11 cellular contexts compared by ENCODE assay signal in the genomic region with DNA sequence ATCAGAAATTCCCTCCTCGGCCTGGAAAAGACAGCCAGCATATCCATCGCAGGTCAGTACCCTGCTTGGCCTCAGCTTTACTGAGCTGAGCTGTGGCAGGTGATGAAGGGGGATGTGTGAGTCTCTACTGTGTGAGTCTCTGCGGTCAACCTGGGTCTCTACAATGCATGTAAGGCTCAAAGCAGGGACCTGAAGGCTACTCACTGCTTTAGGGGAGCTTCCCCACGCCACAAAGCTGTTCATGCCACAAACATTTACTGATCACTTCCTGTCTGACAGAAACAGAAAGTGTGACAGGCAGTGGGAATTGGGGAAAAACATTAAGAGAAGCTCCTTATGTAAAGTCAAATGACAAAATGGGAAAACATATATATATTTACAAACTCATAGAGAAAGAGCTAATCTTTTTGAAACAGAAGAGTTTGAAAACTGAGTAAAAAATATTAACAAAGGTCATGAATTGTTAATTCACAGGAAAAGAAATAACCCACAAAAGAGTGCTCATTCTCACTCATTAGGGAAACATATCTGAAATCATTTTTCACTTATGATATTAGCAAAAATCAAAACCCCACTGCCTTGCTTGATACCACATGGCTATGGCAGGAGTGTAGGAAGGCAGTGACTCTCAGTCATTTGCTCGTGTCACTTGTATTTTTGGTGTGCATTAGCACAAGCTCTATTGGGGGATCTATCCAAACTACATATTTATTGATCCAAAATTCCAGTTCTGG. TPM values are rescaled to one million over a fixed set of nuclear protein-coding genes. Genes with fewer than 3 reads are reported as not detected.
A peak's percentile ranks its signal among the peaks of the same experiment; 100 is the strongest.
DNase-seq lines count a peak whose midpoint lies in the region; ATAC-seq and TF ChIP-seq lines count a peak whose summit lies in the region.
"Had no signal": no experiment of that assay in that cellular context is flagged by ENCODE, and none has a peak within 500 bp of the region (broad histone marks: within the 10 kb centered on the region; RNA-seq: fewer than 3 reads in every experiment).

No MANE protein-coding gene starts in this region.

- WGBS in hepatocyte (ENCODE audit: low lambda C conversion rate, missing lambda C conversion rate) = 78% methylated on average over 5 of the region's 5 CpGs

- peak overlapping the region; percentile 92 for H3K27ac Mint-ChIP-seq in activated naive CD8-positive, alpha-beta T cell treated with anti-CD3 and anti-CD28 coated beads, Interleukin-2, amount 50 U/mL, for 24 hours

- no peaks in the 10 kb centered on the region for H3K36me3 ChIP-seq in hepatocyte (replicated peaks; ENCODE audit: insufficient read depth, low read depth)

- H3K36me3 Mint-ChIP-seq in activated naive CD8-positive, alpha-beta T cell treated with anti-CD3 and anti-CD28 coated beads, Interleukin-2, amount 50 U/mL, for 24 hours (ENCODE audit: low read depth) = peaks cover 41% of the 10 kb centered on the region

- H2AFZ ChIP-seq in hepatocyte = no peak overlapping the region

- no peak overlapping the region for H3K4me2 ChIP-seq in hepatocyte

- H3K4me1 ChIP-seq in hepatocyte (ENCODE audit: insufficient read depth) = no peaks in the 10 kb centered on the region

- no peaks in the 10 kb centered on the region for H3K27me3 Mint-ChIP-seq in activated naive CD8-positive, alpha-beta T cell treated with anti-CD3 and anti-CD28 coated beads, Interleukin-2, amount 50 U/mL, for 24 hours

- no peak overlapping the region for H3K27ac ChIP-seq in hepatocyte
- H3K27ac ChIP-seq: dorsolateral prefrontal cortex, SK-N-MC had no signal

- POLR2A ChIA-PET in GM10248 (lab: Yijun Ruan, JAX) = no interaction called here
- POLR2A ChIA-PET in HEK293T (lab: Yijun Ruan, JAX) = no interaction called here

- H3K9me3 ChIP-seq in hepatocyte (ENCODE audit: low read depth) = no peaks in the 10 kb centered on the region
- H3K9me3 ChIP-seq: left lung had no signal

- no peaks in the 10 kb centered on the region for H4K20me1 ChIP-seq in hepatocyte (ENCODE audit: insufficient read depth, poor library complexity, severe bottlenecking)

- H3K9me3 Mint-ChIP-seq in activated naive CD8-positive, alpha-beta T cell treated with anti-CD3 and anti-CD28 coated beads, Interleukin-2, amount 50 U/mL, for 24 hours = no peaks in the 10 kb centered on the region

- H3K27me3 ChIP-seq in hepatocyte = no peaks in the 10 kb centered on the region
- H3K27me3 ChIP-seq: dorsolateral prefrontal cortex, left lung had no signal

- CTCF ChIA-PET in GM10248 (lab: Yijun Ruan, JAX) (interaction anchor here (0.8 to 2.8 kb wide), 11 partner anchors 10 to 106 kb away, joined by 3 to 6 read pairs (median 3); no protein-coding TSS in a partner anchor), HEK293T (lab: Yijun Ruan, JAX) (no interaction called here)

- H3K79me2 ChIP-seq in hepatocyte = no peaks in the 10 kb centered on the region

- H3K4me3 Mint-ChIP-seq in activated naive CD8-positive, alpha-beta T cell treated with anti-CD3 and anti-CD28 coated beads, Interleukin-2, amount 50 U/mL, for 24 hours = peak overlapping the region; percentile 53

- DNase-seq in GM10248 (ENCODE audit: extremely low spot score) (peak; percentile 50), GM20000 (ENCODE audit: low spot score) (peak; percentile 53), HEK293T (ENCODE audit: extremely low spot score) (no peak), hepatocyte (ENCODE audit: low spot score) (no peak), DMS 273 (lab: John Stamatoyannopoulos, UW; ENCODE audit: unreplicated experiment) (no peak), SIG-M5 (lab: John Stamatoyannopoulos, UW) (no peak)
- peak; percentile 44 for DNase-seq in activated naive CD8-positive, alpha-beta T cell treated with anti-CD3 and anti-CD28 coated beads, Interleukin-2, amount 50 U/mL, for 24 hours
- DNase-seq: dorsolateral prefrontal cortex, left lung had no signal

- no peak overlapping the region for H3K4me3 ChIP-seq in hepatocyte
- H3K4me3 ChIP-seq: dorsolateral prefrontal cortex, left lung, SK-N-MC had no signal

- H3K4me1 Mint-ChIP-seq in activated naive CD8-positive, alpha-beta T cell treated with anti-CD3 and anti-CD28 coated beads, Interleukin-2, amount 50 U/mL, for 24 hours = peaks cover 57% of the 10 kb centered on the region

- TF ChIP-seq CTCF in GM10248 (IDR thresholded peaks at IDR 0.05; ENCODE audit: control extremely low read depth, extremely low read depth, low read depth, missing control alignments) (no peak), GM20000 (IDR thresholded peaks at IDR 0.05; ENCODE audit: extremely low read depth, missing control alignments) (no peak), hepatocyte (IDR thresholded peaks at IDR 0.05; ENCODE audit: poor library complexity) (no peak)

- H3K9me2 ChIP-seq in hepatocyte (replicated peaks; ENCODE audit: insufficient read depth) = no peaks in the 10 kb centered on the region

- ATAC-seq in HG03558 (IDR thresholded peaks at IDR 0.05; ENCODE audit: extremely low read depth, unreplicated experiment) = peak; percentile 65
- ATAC-seq in activated naive CD8-positive, alpha-beta T cell treated with anti-CD3 and anti-CD28 coated beads, Interleukin-2, amount 50 U/mL, for 24 hours = peak; percentile 93
- ATAC-seq: left lung had no signal

TF ChIP-seq in HEK293T, 16 proteins besides CTCF, POLR2A, EP300 and RAD21:
- TF ChIP-seq BHLHE40 (IDR thresholded peaks at IDR 0.05; ENCODE audit: borderline replicate concordance) (no peak), ARNT (IDR thresholded peaks at IDR 0.05) (no peak), CTBP1 (IDR thresholded peaks at IDR 0.05; ENCODE audit: borderline replicate concordance) (no peak), FOXM1 (IDR thresholded peaks at IDR 0.05; ENCODE audit: borderline replicate concordance) (no peak), SP1 (IDR thresholded peaks at IDR 0.05) (no peak), SUZ12 (IDR thresholded peaks at IDR 0.05) (no peak), TARDBP (IDR thresholded peaks at IDR 0.05) (no peak), LEF1 (IDR thresholded peaks at IDR 0.05; ENCODE audit: borderline replicate concordance) (no peak), NFRKB (IDR thresholded peaks at IDR 0.05) (no peak), FOXK2 (IDR thresholded peaks at IDR 0.05) (no peak), FOXA1 (IDR thresholded peaks at IDR 0.05) (no peak), L3MBTL2 (conservative IDR thresholded peaks at IDR 0.05) (no peak), ELF4 (IDR thresholded peaks at IDR 0.05) (no peak), HDGF (IDR thresholded peaks at IDR 0.05; ENCODE audit: borderline replicate concordance) (no peak), ZNF384 (IDR thresholded peaks at IDR 0.05) (no peak)
- TF ChIP-seq, protein P1, sequence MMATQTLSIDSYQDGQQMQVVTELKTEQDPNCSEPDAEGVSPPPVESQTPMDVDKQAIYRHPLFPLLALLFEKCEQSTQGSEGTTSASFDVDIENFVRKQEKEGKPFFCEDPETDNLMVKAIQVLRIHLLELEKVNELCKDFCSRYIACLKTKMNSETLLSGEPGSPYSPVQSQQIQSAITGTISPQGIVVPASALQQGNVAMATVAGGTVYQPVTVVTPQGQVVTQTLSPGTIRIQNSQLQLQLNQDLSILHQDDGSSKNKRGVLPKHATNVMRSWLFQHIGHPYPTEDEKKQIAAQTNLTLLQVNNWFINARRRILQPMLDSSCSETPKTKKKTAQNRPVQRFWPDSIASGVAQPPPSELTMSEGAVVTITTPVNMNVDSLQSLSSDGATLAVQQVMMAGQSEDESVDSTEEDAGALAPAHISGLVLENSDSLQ (IDR thresholded peaks at IDR 0.05) = no peak

RNA-seq across cellular contexts. Expression of a gene that starts 5.8 kb away (rescaled TPM):
- total RNA-seq in hepatocyte = 3.8 and 7.5 TPM in 2 replicates
- polyA plus RNA-seq in hepatocyte = 3.9 and 4.3 TPM in 2 replicates

RNA-seq across cellular contexts. Expression of a gene that starts 11.7 kb away (rescaled TPM):
- total RNA-seq in hepatocyte = 20.0 and 21.4 TPM in 2 replicates
- 14.9 and 17.9 TPM in 2 replicates for polyA plus RNA-seq in hepatocyte

RNA-seq across cellular contexts. Expression of a gene that starts 44.0 kb away (rescaled TPM):
- total RNA-seq in hepatocyte = 18.4 and 20.4 TPM in 2 replicates
- polyA plus RNA-seq in hepatocyte = 10.9 and 12.9 TPM in 2 replicates

RNA-seq across cellular contexts. Expression of a gene that starts 54.0 kb away (rescaled TPM):
- total RNA-seq in hepatocyte = 0.60 and 0.84 TPM in 2 replicates
- polyA plus RNA-seq in hepatocyte = 0.15 and 0.59 TPM in 2 replicates
- total RNA-seq: left lung had no signal

Comparison
In these comparisons a context has a peak if more than half of its experiments do, and no peak if none do; other contexts are left out.
1. DNase-seq: peak in GM10248 (single experiment), GM20000 (single experiment) and activated naive CD8-positive, alpha-beta T cell treated with anti-CD3 and anti-CD28 coated beads, Interleukin-2, amount 50 U/mL, for 24 hours (single experiment); none in HEK293T (single experiment), hepatocyte (single experiment), DMS 273 (single experiment) and SIG-M5 (single experiment).